ENCODE assay signal across 10 cellular contexts in genomic region chr14:43795600-43796228, GRCh38.
DNase-seq lines count a peak whose midpoint lies in the region; FAIRE-seq and TF ChIP-seq lines count a peak whose summit lies in the region.
"Had no signal": no experiment of that assay in that cellular context is flagged by ENCODE, and none has a peak within 500 bp of the region (broad histone marks: within the 10 kb centered on the region; RNA-seq: fewer than 3 reads in every experiment).

No MANE protein-coding gene starts in this region.

- H3K9me3 ChIP-seq in liver (ENCODE audit: control insufficient read depth in 4 of 4, low read length in 3 of 4): no peaks in the 10 kb centered on the region
- no peaks in the 10 kb centered on the region for H3K9me3 ChIP-seq in CD4-positive, alpha-beta memory T cell (ENCODE audit: control insufficient read depth in 1 of 2, low read length in 2 of 2)
- H3K9me3 ChIP-seq: SJSA1 had no signal

- no peak overlapping the region for H3K9ac ChIP-seq in liver (ENCODE audit: low read depth in 1 of 2, low read length in 2 of 2)

- no peaks in the 10 kb centered on the region for H3K9me3 Mint-ChIP-seq in brain
- peaks cover 0 to 9% (median 6%) of the 10 kb centered on the region in 8 donors for H3K9me3 Mint-ChIP-seq in CD4-positive, alpha-beta memory T cell
- H3K9me3 Mint-ChIP-seq: activated T-helper 1 cell treated with anti-CD3 and anti-CD28 coated beads, Interleukin-12 subunit alpha, Interleukin-12 subunit beta, Interleukin-2, Interleukin-4 antibody, amounts not matched to agents 30 ng/mL and 10 ng/mL and 1 ng/mL, durations not matched to agents 14 hours and 24 hours and 36 hours had no signal

- CTCF ChIA-PET in CD4-positive, alpha-beta memory T cell (lab: Charles Lee; ENCODE audit: partially characterized antibody): no interaction called here

- no peaks in the 10 kb centered on the region for H3K36me3 Mint-ChIP-seq in brain
- no peaks in the 10 kb centered on the region for H3K36me3 Mint-ChIP-seq in CD4-positive, alpha-beta memory T cell

- FAIRE-seq in H54 (lab: Jason Lieb, UNC): no peak

- TF ChIP-seq POLR2A in H54 (IDR thresholded peaks at IDR 0.05; ENCODE audit: low read depth, low read length): no peak

- TF ChIP-seq RAD21 in liver (IDR thresholded peaks at IDR 0.05): peak; percentile 93

- no peaks in the 10 kb centered on the region for H3K36me3 ChIP-seq in liver (ENCODE audit: control insufficient read depth in 4 of 4, insufficient read depth in 3 of 4, low read depth in 1 of 4, low read length in 3 of 4)
- no peaks in the 10 kb centered on the region for H3K36me3 ChIP-seq in CD4-positive, alpha-beta memory T cell (ENCODE audit: insufficient read depth, low read length)
- H3K36me3 ChIP-seq: SJSA1 had no signal

- no peak overlapping the region for H3K27ac Mint-ChIP-seq in brain
- H3K27ac Mint-ChIP-seq in CD4-positive, alpha-beta memory T cell: no peak overlapping the region
- H3K27ac Mint-ChIP-seq: activated T-helper 1 cell treated with anti-CD3 and anti-CD28 coated beads, Interleukin-12 subunit alpha, Interleukin-12 subunit beta, Interleukin-2, Interleukin-4 antibody, amounts not matched to agents 30 ng/mL and 10 ng/mL and 1 ng/mL, durations not matched to agents 14 hours and 24 hours and 36 hours had no signal

- TF ChIP-seq CTCF in brain (conservative IDR thresholded peaks at IDR 0.05): peak; percentile 70 to 71
- TF ChIP-seq CTCF in liver (IDR thresholded peaks at IDR 0.05; ENCODE audit: low read depth, low read length, missing input control): peak; percentile 82

- peaks cover 2% of the 10 kb centered on the region for H3K27me3 Mint-ChIP-seq in brain
- no peaks in the 10 kb centered on the region for H3K27me3 Mint-ChIP-seq in CD4-positive, alpha-beta memory T cell

- intact Hi-C loops in CD4-positive, alpha-beta memory T cell (cut with micrococcal nuclease): no loop called here

- no peaks in the 10 kb centered on the region for H3K4me1 Mint-ChIP-seq in brain
- no peaks in the 10 kb centered on the region for H3K4me1 Mint-ChIP-seq in CD4-positive, alpha-beta memory T cell

- DNase-seq in DMS53 treated with DMSO at 0.1 percent for 48 hours (lab: John Stamatoyannopoulos, UW; ENCODE audit: unreplicated experiment): peak; percentile 23
- peak; percentile 19 for DNase-seq in NCI-H1694 treated with DMSO at 0.1 percent for 48 hours (lab: John Stamatoyannopoulos, UW)
- DNase-seq in H54 (ENCODE audit: insufficient read length, low spot score): no peak
- no peak for DNase-seq in GM03348 (ENCODE audit: low spot score)
- DNase-seq in SIG-M5 (lab: John Stamatoyannopoulos, UW): no peak
- DNase-seq in CD4-positive, alpha-beta memory T cell: no peak

- POLR2A ChIA-PET in CD4-positive, alpha-beta memory T cell (lab: Charles Lee; ENCODE audit: partially characterized antibody): no interaction called here

- H3K4me3 Mint-ChIP-seq in brain: no peak overlapping the region
- no peak overlapping the region for H3K4me3 Mint-ChIP-seq in CD4-positive, alpha-beta memory T cell
- H3K4me3 Mint-ChIP-seq: activated T-helper 1 cell treated with anti-CD3 and anti-CD28 coated beads, Interleukin-12 subunit alpha, Interleukin-12 subunit beta, Interleukin-2, Interleukin-4 antibody, amounts not matched to agents 30 ng/mL and 10 ng/mL and 1 ng/mL, durations not matched to agents 14 hours and 24 hours and 36 hours had no signal

- H3K27me3 ChIP-seq in liver (ENCODE audit: control insufficient read depth in 4 of 4, insufficient read depth in 4 of 4, low read length in 3 of 4): no peaks in the 10 kb centered on the region
- H3K27me3 ChIP-seq in CD4-positive, alpha-beta memory T cell (ENCODE audit: insufficient read depth, low read length): no peaks in the 10 kb centered on the region
- H3K27me3 ChIP-seq: SJSA1 had no signal

- peaks cover 0 to 5% (median 0%) of the 10 kb centered on the region in 4 donors for H3K4me1 ChIP-seq in liver (ENCODE audit: control insufficient read depth in 4 of 4, insufficient read depth in 4 of 4, low read length in 3 of 4)
- no peaks in the 10 kb centered on the region for H3K4me1 ChIP-seq in CD4-positive, alpha-beta memory T cell (ENCODE audit: insufficient read depth, low read length)
- H3K4me1 ChIP-seq: SJSA1 had no signal

- no peak overlapping the region for H3K4me3 ChIP-seq in liver (ENCODE audit: low read depth in 1 of 3, low read length in 3 of 3)
- H3K4me3 ChIP-seq in CD4-positive, alpha-beta memory T cell (ENCODE audit: low read length in 2 of 2): no peak overlapping the region
- H3K4me3 ChIP-seq: SJSA1 had no signal

- no peak overlapping the region for H3K27ac ChIP-seq in liver (ENCODE audit: low read depth in 1 of 2, low read length in 2 of 2)
- no peak overlapping the region for H3K27ac ChIP-seq in CD4-positive, alpha-beta memory T cell (ENCODE audit: low read depth, low read length)
- H3K27ac ChIP-seq: SJSA1 had no signal

TF ChIP-seq in liver, 16 proteins besides CTCF, POLR2A, EP300 and RAD21:
- TF ChIP-seq MAX (IDR thresholded peaks at IDR 0.05): no peak
- TF ChIP-seq JUND (IDR thresholded peaks at IDR 0.05): no peak
- no peak for TF ChIP-seq SP1 (IDR thresholded peaks at IDR 0.05)
- no peak for TF ChIP-seq RXRA (IDR thresholded peaks at IDR 0.05)
TF ChIP-seq in liver: peak in this region for 0.

Comparison
In these comparisons a context has a peak if more than half of its experiments do, and no peak if none do; other contexts are left out.
1. DNase-seq: peak in DMS53 treated with DMSO at 0.1 percent for 48 hours (single experiment) and NCI-H1694 treated with DMSO at 0.1 percent for 48 hours (single experiment); none in H54 (single experiment), GM03348 (single experiment), SIG-M5 (single experiment) and CD4-positive, alpha-beta memory T cell (0 of 5).